Comparison of ENCODE assay signal across 14 cellular contexts in genomic region chr1:161417536-161417935, GRCh38. TPM values are rescaled to one million over a fixed set of nuclear protein-coding genes. Genes with fewer than 3 reads are reported as not detected.
DNase-seq lines count a peak whose midpoint lies in the region; ATAC-seq and TF ChIP-seq lines count a peak whose summit lies in the region.
"Not testable (repeated sequence)": the region's sequence is repeated elsewhere in the genome, so short reads cannot be mapped to it uniquely, and the experiment has no call there.
"Had no signal": no experiment of that assay in that cellular context is flagged by ENCODE, and none has a peak within 500 bp of the region (broad histone marks: within the 10 kb centered on the region; RNA-seq: fewer than 3 reads in every experiment).

No MANE protein-coding gene starts in this region.

- not testable (repeated sequence) for H3K36me3 ChIP-seq in BLaER1; HEK293 (ENCODE audit: control insufficient read depth in 2 of 2, insufficient read depth in 1 of 2, low read length in 2 of 2); Karpas-422 (ENCODE audit: insufficient read depth, low read length); OCI-LY1 (ENCODE audit: insufficient read depth, low read length)

- H3K9me2 ChIP-seq in Karpas-422 (replicated peaks; ENCODE audit: insufficient read depth, low read length); OCI-LY1 (ENCODE audit: low read depth, low read length): not testable (repeated sequence)

- H3K4me2 ChIP-seq in BLaER1 = peak overlapping the region; percentile 49
- not testable (repeated sequence) for H3K4me2 ChIP-seq in Karpas-422 (ENCODE audit: low read depth, low read length, poor library complexity, severe bottlenecking); OCI-LY1 (ENCODE audit: low read length)

- H3K36me3 Mint-ChIP-seq in activated T-helper 17 cell treated with anti-CD3 and anti-CD28 coated beads, Interleukin-2, amount 50 U/mL, for 72 hours (ENCODE audit: low read depth) = not testable (repeated sequence)

- H3K4me1 ChIP-seq in BLaER1 (peaks cover 21% of the 10 kb centered on the region), OCI-LY1 (ENCODE audit: insufficient read depth, low read length, severe bottlenecking) (peaks cover 39% of the 10 kb centered on the region)
- not testable (repeated sequence) for H3K4me1 ChIP-seq in HEK293 (ENCODE audit: control insufficient read depth, insufficient read depth, low read length); Karpas-422 (ENCODE audit: low read length)

- not testable (repeated sequence) for H3K79me2 ChIP-seq in Karpas-422 (ENCODE audit: low read length); OCI-LY1 (ENCODE audit: insufficient read depth, low read length)

- not testable (repeated sequence) for TF ChIP-seq CTCF in HEK293 (tag by site-specific recombination; IDR thresholded peaks at IDR 0.05); OCI-LY1 (IDR thresholded peaks at IDR 0.05; ENCODE audit: low read length)

- H3K27ac Mint-ChIP-seq in activated T-helper 17 cell treated with anti-CD3 and anti-CD28 coated beads, Interleukin-2, amount 50 U/mL, for 72 hours = not testable (repeated sequence)

- H3K4me3 ChIP-seq in BLaER1; HEK293 (ENCODE audit: low read depth, low read length); Karpas-422 (ENCODE audit: low read length); OCI-LY1 (ENCODE audit: low read depth, low read length, poor library complexity, severe bottlenecking): not testable (repeated sequence)

- not testable (repeated sequence) for H2AFZ ChIP-seq in Karpas-422 (ENCODE audit: low read length); OCI-LY1 (ENCODE audit: low read length)

- not testable (repeated sequence) for H3K9me3 Mint-ChIP-seq in activated T-helper 17 cell treated with anti-CD3 and anti-CD28 coated beads, Interleukin-2, amount 50 U/mL, for 72 hours

- H3K4me3 Mint-ChIP-seq in activated T-helper 17 cell treated with anti-CD3 and anti-CD28 coated beads, Interleukin-2, amount 50 U/mL, for 72 hours = not testable (repeated sequence)

- peak; percentile 52 for ATAC-seq in activated T-helper 17 cell treated with anti-CD3 and anti-CD28 coated beads, Interleukin-2, amount 50 U/mL, for 72 hours (replicated peaks)

- POLR2A ChIA-PET in HEK293 (lab: Yijun Ruan, JAX) = not testable (repeated sequence)

- not testable (repeated sequence) for H4K20me1 ChIP-seq in BLaER1; Karpas-422 (ENCODE audit: insufficient read depth, low read depth, low read length); OCI-LY1 (ENCODE audit: insufficient read depth, low read length)

- CTCF ChIA-PET in HEK293 (lab: Yijun Ruan, JAX) = not testable (repeated sequence)

- H3K9ac ChIP-seq in BLaER1; Karpas-422 (ENCODE audit: low read length); OCI-LY1 (ENCODE audit: low read length): not testable (repeated sequence)

- not testable (repeated sequence) for H3K27ac ChIP-seq in BLaER1; HEK293 (ENCODE audit: extremely low read depth, low read depth, low read length); Karpas-422 (ENCODE audit: low read length)
- peak overlapping the region; percentile 5 for H3K27ac ChIP-seq in OCI-LY1 (ENCODE audit: low read depth, low read length, poor library complexity, severe bottlenecking)

- H3F3A ChIP-seq in OCI-LY1 (ENCODE audit: insufficient read depth, low read length) = not testable (repeated sequence)

- not testable (repeated sequence) for H3K27me3 ChIP-seq in BLaER1; Karpas-422 (ENCODE audit: low read length); OCI-LY1 (ENCODE audit: insufficient read depth, low read length)

- not testable (repeated sequence) for H3K27me3 Mint-ChIP-seq in activated T-helper 17 cell treated with anti-CD3 and anti-CD28 coated beads, Interleukin-2, amount 50 U/mL, for 72 hours

- H3K4me1 Mint-ChIP-seq in activated T-helper 17 cell treated with anti-CD3 and anti-CD28 coated beads, Interleukin-2, amount 50 U/mL, for 72 hours = not testable (repeated sequence)

- H3K9me3 ChIP-seq in BLaER1; HEK293 (ENCODE audit: control insufficient read depth, insufficient read depth, low read depth, low read length); Karpas-422 (ENCODE audit: low read length); OCI-LY1 (ENCODE audit: low read length): not testable (repeated sequence)

- DNase-seq in Daoy (ENCODE audit: low read depth) (peak; percentile 15), Karpas-422 (peak; percentile 25)

TF ChIP-seq in HEK293, 187 proteins besides CTCF, POLR2A, EP300 and RAD21:
- TF ChIP-seq ZNF394 (tag by site-specific recombination; IDR thresholded peaks at IDR 0.05; ENCODE audit: borderline replicate concordance) = peak; percentile 47; the same call in 1 of the 2 replicates

RNA-seq across cellular contexts. Expression of gene CFAP126, which starts 49.9 kb away (rescaled TPM):
- not detected in 2 replicates for total RNA-seq in Daoy (2014; rRNA removed; shearing (Covaris generic))
- total RNA-seq in Karpas-422 (2014; rRNA removed; shearing (Covaris generic); ENCODE audit: low replicate concordance) = not detected in 2 replicates
- 1 to 10 TPM in 1 of 2 donors, not detected in 1; 2.7 TPM for total RNA-seq in activated T-helper 17 cell treated with anti-CD3 and anti-CD28 coated beads, Interleukin-2, amount 50 U/mL, for 72 hours
- total RNA-seq: A172; B cell; Caco-2; Calu3; CD4-positive, alpha-beta T cell; CD8-positive, alpha-beta T cell; G401; GM12878 had no signal
